ENCODE assay signal across 22 cellular contexts in the genomic region with DNA sequence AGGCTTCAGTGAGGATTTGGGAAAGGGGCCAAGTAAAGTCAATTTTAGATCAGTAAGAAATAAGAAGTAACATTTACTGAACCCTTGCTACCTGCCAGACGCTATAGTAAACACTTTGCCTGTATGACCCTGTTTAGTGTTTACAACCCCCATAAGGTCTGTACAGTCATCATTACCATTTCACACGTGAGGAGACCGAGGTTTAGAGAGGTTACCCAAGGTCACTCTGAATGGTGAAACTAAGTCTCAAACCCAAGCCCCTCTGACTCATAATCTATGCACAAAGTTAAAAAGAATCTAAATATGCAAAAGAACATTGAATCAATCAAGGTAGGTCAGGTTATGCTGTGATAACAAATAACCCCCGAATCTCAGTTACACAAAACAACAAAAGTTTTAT. TPM values are rescaled to one million over a fixed set of nuclear protein-coding genes. Genes with fewer than 3 reads are reported as not detected.
DNase-seq lines count a peak whose midpoint lies in the region; ATAC-seq, FAIRE-seq and TF ChIP-seq lines count a peak whose summit lies in the region.
"Had no signal": no experiment of that assay in that cellular context is flagged by ENCODE, and none has a peak within 500 bp of the region (broad histone marks: within the 10 kb centered on the region; RNA-seq: fewer than 3 reads in every experiment).

No MANE protein-coding gene starts in this region.

- WGBS in IMR-90 (ENCODE audit: extremely low coverage in 2 of 2, insufficient read length in 1 of 2), 2 experiments: 60% methylated on average over 1 of the region's 4 CpGs; no CpG with 5 or more reads in 1 of the 2 experiments

- H2BK120ac ChIP-seq in IMR-90 (ENCODE audit: low read depth, low read length): no peak overlapping the region

- POLR2A ChIA-PET in A673 (lab: Charles Lee; ENCODE audit: low non-redundant PET) (no interaction called here), IMR-90 (lab: Charles Lee; ENCODE audit: unreplicated experiment) (no interaction called here)
- POLR2A ChIA-PET in activated CD8-positive, alpha-beta T cell treated with anti-CD3 and anti-CD28 coated beads, Interleukin-2, amount 10 ng/mL, durations not matched to agents 7 days and 5 days (lab: Charles Lee): no interaction called here

- H3K9me3 Mint-ChIP-seq in brain (no peaks in the 10 kb centered on the region), mesothelial cell of epicardium (no peaks in the 10 kb centered on the region)
- H3K9me3 Mint-ChIP-seq in activated CD8-positive, alpha-beta T cell treated with anti-CD3 and anti-CD28 coated beads, Interleukin-2, amount 10 ng/mL, durations not matched to agents 7 days and 5 days (ENCODE audit: insufficient read depth): no peaks in the 10 kb centered on the region
- H3K9me3 Mint-ChIP-seq: CD14-positive monocyte, H9, IgD-negative memory B cell had no signal

- H3K4me3 ChIP-seq in A673 (ENCODE audit: low read depth, low read length, poor library complexity, severe bottlenecking) (peak overlapping the region; percentile 10), IMR-90 (ENCODE audit: insufficient read depth, low read depth, low read length) (no peak overlapping the region)

- H4K20me1 ChIP-seq in IMR-90 (ENCODE audit: insufficient read depth, low read length): peaks cover 92% of the 10 kb centered on the region

- FAIRE-seq in H54 (lab: Jason Lieb, UNC): no peak
- FAIRE-seq: RCC 7860 had no signal

- intact Hi-C loops in A673 (cut with micrococcal nuclease; ENCODE audit: unreplicated experiment) (no loop called here), IMR-90 (cut with micrococcal nuclease) (no loop called here)

- H3K27ac ChIP-seq in A673 (ENCODE audit: low read depth, low read length, poor library complexity, severe bottlenecking) (peak overlapping the region; percentile 63), IMR-90 (ENCODE audit: insufficient read depth, low read length) (no peak overlapping the region), caudate nucleus (ENCODE audit: low read depth, low read length) (no peak overlapping the region)
- H3K27ac ChIP-seq: HL-60 had no signal

- no peak overlapping the region for H4K91ac ChIP-seq in IMR-90 (ENCODE audit: insufficient read depth, low read depth, low read length)

- peaks cover 12% of the 10 kb centered on the region for H3K36me3 Mint-ChIP-seq in brain
- no peaks in the 10 kb centered on the region for H3K36me3 Mint-ChIP-seq in mesothelial cell of epicardium
- H3K36me3 Mint-ChIP-seq in activated CD8-positive, alpha-beta T cell treated with anti-CD3 and anti-CD28 coated beads, Interleukin-2, amount 10 ng/mL, durations not matched to agents 7 days and 5 days (ENCODE audit: low read depth): no peaks in the 10 kb centered on the region
- H3K36me3 Mint-ChIP-seq: CD14-positive monocyte, IgD-negative memory B cell had no signal

- H3K4me1 Mint-ChIP-seq in brain: peaks cover 55% of the 10 kb centered on the region
- peaks cover 43% of the 10 kb centered on the region for H3K4me1 Mint-ChIP-seq in mesothelial cell of epicardium
- H3K4me1 Mint-ChIP-seq in activated CD8-positive, alpha-beta T cell treated with anti-CD3 and anti-CD28 coated beads, Interleukin-2, amount 10 ng/mL, durations not matched to agents 7 days and 5 days (ENCODE audit: low read depth): no peaks in the 10 kb centered on the region
- H3K4me1 Mint-ChIP-seq: CD14-positive monocyte, IgD-negative memory B cell had no signal

- ATAC-seq in IMR-90 (ENCODE audit: low read depth): no peak
- no peak for ATAC-seq in GM21717 (IDR thresholded peaks at IDR 0.05; ENCODE audit: unreplicated experiment)
- no peak for ATAC-seq in activated CD8-positive, alpha-beta T cell treated with anti-CD3 and anti-CD28 coated beads, Interleukin-2, amount 10 ng/mL, durations not matched to agents 7 days and 5 days

- no peak overlapping the region for H2AFZ ChIP-seq in IMR-90 (replicated peaks; ENCODE audit: low read length, poor library complexity)

- peaks cover 56 to 85% of the 10 kb centered on the region in 2 experiments for H3K79me1 ChIP-seq in IMR-90 (ENCODE audit: low read depth in 1 of 2, low read length in 2 of 2)

- no peak overlapping the region for H4K8ac ChIP-seq in IMR-90 (ENCODE audit: low read depth in 2 of 2, low read length in 2 of 2)

- DNase-seq in A673 (ENCODE audit: low spot score): no peak
- DNase-seq in IMR-90: no peak
- DNase-seq in mesothelial cell of epicardium (ENCODE audit: low spot score in 2 of 2, unreplicated experiment in 2 of 2): no peak
- DNase-seq in caudate nucleus (lab: John Stamatoyannopoulos, UW): no peak
- no peak for DNase-seq in H54 (ENCODE audit: insufficient read length, low spot score)
- DNase-seq in activated CD8-positive, alpha-beta T cell treated with anti-CD3 and anti-CD28 coated beads, Interleukin-2, amount 10 ng/mL, durations not matched to agents 7 days and 5 days: no peak
- DNase-seq: DMS79, H9, Kasumi-1, MM.1S, NCI-H1092, NCI-H1436 treated with DMSO at 0.1 percent for 48 hours, NCI-H2029 treated with DMSO at 0.1 percent for 48 hours, NCI-H2171, Right ventricle myocardium superior had no signal

- no peak overlapping the region for H2AK5ac ChIP-seq in IMR-90 (ENCODE audit: low read depth, low read length)

- dilution Hi-C loops in IMR-90 (cut with HindIII; ENCODE audit: low sequenced_read_pairs, unreplicated experiment): loop anchor here (25.0 kb wide), 1 partner anchor 291 kb away; no protein-coding TSS in a partner anchor

- no peak for TF ChIP-seq RAD21 in IMR-90 (IDR thresholded peaks at IDR 0.05; ENCODE audit: low read length)

- no peaks in the 10 kb centered on the region for H3K27me3 Mint-ChIP-seq in brain
- H3K27me3 Mint-ChIP-seq in mesothelial cell of epicardium (ENCODE audit: low read depth): no peaks in the 10 kb centered on the region
- peaks cover 35% of the 10 kb centered on the region for H3K27me3 Mint-ChIP-seq in activated CD8-positive, alpha-beta T cell treated with anti-CD3 and anti-CD28 coated beads, Interleukin-2, amount 10 ng/mL, durations not matched to agents 7 days and 5 days (ENCODE audit: low read depth)

- no peak overlapping the region for H2AK9ac ChIP-seq in IMR-90 (replicated peaks; ENCODE audit: low read depth, low read length, poor library complexity)

- CTCF ChIA-PET in A673 (lab: Charles Lee) (no interaction called here), IMR-90 (lab: Yijun Ruan, JAX) (no interaction called here)
- CTCF ChIA-PET in activated CD8-positive, alpha-beta T cell treated with anti-CD3 and anti-CD28 coated beads, Interleukin-2, amount 10 ng/mL, durations not matched to agents 7 days and 5 days (lab: Charles Lee): interaction anchor here (4.2 kb wide), 1 partner anchor 285 kb away, joined by 20 read pairs; no protein-coding TSS in a partner anchor

- no peak overlapping the region for H3K56ac ChIP-seq in IMR-90 (ENCODE audit: extremely low read depth, insufficient read depth, low read length)

- no peak overlapping the region for H2BK20ac ChIP-seq in IMR-90 (ENCODE audit: low read depth, low read length)

- H2BK15ac ChIP-seq in IMR-90 (ENCODE audit: low read depth, low read length): no peak overlapping the region

- no peak for TF ChIP-seq POLR2A in IMR-90 (IDR thresholded peaks at IDR 0.05; ENCODE audit: low read depth, low read length)
- no peak for TF ChIP-seq POLR2A in H54 (IDR thresholded peaks at IDR 0.05; ENCODE audit: low read depth, low read length)

- H3K27ac Mint-ChIP-seq in brain (peak overlapping the region in 4 of 5 experiments; percentile 39 to 84 (median 58)), mesothelial cell of epicardium (peak overlapping the region; percentile 81)
- no peak overlapping the region for H3K27ac Mint-ChIP-seq in activated CD8-positive, alpha-beta T cell treated with anti-CD3 and anti-CD28 coated beads, Interleukin-2, amount 10 ng/mL, durations not matched to agents 7 days and 5 days
- H3K27ac Mint-ChIP-seq: CD14-positive monocyte, H9, IgD-negative memory B cell had no signal

- H3K23ac ChIP-seq in IMR-90 (ENCODE audit: low read depth, low read length): no peak overlapping the region

- H3K4me3 Mint-ChIP-seq in brain: peak overlapping the region in 3 of 5 experiments; percentile 20 to 72 (median 63)
- H3K4me3 Mint-ChIP-seq in mesothelial cell of epicardium: no peak overlapping the region
- H3K4me3 Mint-ChIP-seq in activated CD8-positive, alpha-beta T cell treated with anti-CD3 and anti-CD28 coated beads, Interleukin-2, amount 10 ng/mL, durations not matched to agents 7 days and 5 days: no peak overlapping the region
- H3K4me3 Mint-ChIP-seq: CD14-positive monocyte, H9, IgD-negative memory B cell had no signal

- no TSS peak for BruUV-seq in A673 (replicated peaks; lab: Mats Ljungman, UMichigan)
- no TSS peak for BruUV-seq in IMR-90 (replicated peaks; lab: Mats Ljungman, UMichigan)

- no peak overlapping the region for H3K9ac ChIP-seq in IMR-90 (ENCODE audit: low read depth, low read length)

- TF ChIP-seq CTCF in A673 (conservative IDR thresholded peaks at IDR 0.05; ENCODE audit: low read depth, low read length): no peak
- TF ChIP-seq CTCF in IMR-90 (conservative IDR thresholded peaks at IDR 0.05; ENCODE audit: low read depth, low read length): no peak
- no peak for TF ChIP-seq CTCF in brain (conservative IDR thresholded peaks at IDR 0.05)
- TF ChIP-seq CTCF in mesothelial cell of epicardium (IDR thresholded peaks at IDR 0.05; ENCODE audit: unreplicated experiment): no peak

- H3K9me3 ChIP-seq in A673 (ENCODE audit: low read depth, low read length, poor library complexity, severe bottlenecking) (no peaks in the 10 kb centered on the region), IMR-90 (ENCODE audit: control insufficient read depth, insufficient read depth, low read length) (no peaks in the 10 kb centered on the region)

- H3K14ac ChIP-seq in IMR-90 (replicated peaks; ENCODE audit: low read depth, low read length): peak overlapping the region; percentile 32; the same call in 1 of the 2 replicates

- H3K4ac ChIP-seq in IMR-90 (ENCODE audit: low read depth, low read length): no peak overlapping the region

- H3K36me3 ChIP-seq in A673 (ENCODE audit: insufficient read depth, low read length, poor library complexity, severe bottlenecking) (no peaks in the 10 kb centered on the region), IMR-90 (ENCODE audit: control insufficient read depth, insufficient read depth, low read length) (peaks cover 14% of the 10 kb centered on the region)

- in situ Hi-C loops in IMR-90 (cut with MboI; ENCODE audit: low sequenced_read_pairs): no loop called here

- no peak overlapping the region for H3K4me2 ChIP-seq in IMR-90 (ENCODE audit: low read depth, low read length)

- H3K18ac ChIP-seq in IMR-90 (ENCODE audit: low read depth, low read length): no peak overlapping the region

- H3K27me3 ChIP-seq in A673 (replicated peaks; ENCODE audit: insufficient read depth, low read depth, low read length, poor library complexity) (no peaks in the 10 kb centered on the region), IMR-90 (ENCODE audit: control insufficient read depth, insufficient read depth, low read length) (no peaks in the 10 kb centered on the region)

- peaks cover 41% of the 10 kb centered on the region for H3K9me1 ChIP-seq in IMR-90 (ENCODE audit: insufficient read depth, low read length)

- H2BK5ac ChIP-seq in IMR-90 (ENCODE audit: low read depth, low read length, poor library complexity, severe bottlenecking): no peak overlapping the region

- peaks cover 62% of the 10 kb centered on the region for H3K4me1 ChIP-seq in A673 (ENCODE audit: insufficient read depth, low read length, poor library complexity, severe bottlenecking)
- peaks cover 13% of the 10 kb centered on the region for H3K4me1 ChIP-seq in IMR-90 (ENCODE audit: control insufficient read depth, insufficient read depth, low read length)

- no peak overlapping the region for H4K5ac ChIP-seq in IMR-90 (ENCODE audit: low read depth, low read length)

RNA-seq across cellular contexts. Expression of a gene that starts 8.0 kb away (rescaled TPM):
- 160 and 181 TPM in 2 replicates for total RNA-seq in A673 (2021)
- total RNA-seq in IMR-90 (2012; rRNA removed): 27.2 and 29.2 TPM in 2 replicates
- 32.8 and 36.9 TPM in 2 replicates for polyA plus RNA-seq in IMR-90 (2012; rRNA removed)
- polyA plus RNA-seq in IMR-90 (2012; cell fraction: cytosol; rRNA removed): 19.6 and 25.2 TPM in 2 replicates
- polyA plus RNA-seq in IMR-90 (2012; cell fraction: nucleus; rRNA removed; ENCODE audit: low replicate concordance): 8.1 and 32.8 TPM in 2 replicates
- polyA plus RNA-seq in brain (ENCODE audit: insufficient read depth, low read depth, low replicate concordance): 27.7 TPM
- 137 to 144 TPM (median 144 TPM) in 3 replicates for total RNA-seq in mesothelial cell of epicardium
- total RNA-seq in activated CD8-positive, alpha-beta T cell treated with anti-CD3 and anti-CD28 coated beads, Interleukin-2, amount 10 ng/mL, durations not matched to agents 7 days and 5 days: under 1 TPM in 1 of 2 experiments, not detected in 1; 0.05 TPM
- polyA plus RNA-seq: CD14-positive monocyte, IgD-negative memory B cell had no signal

RNA-seq across cellular contexts. Expression of a gene that starts 46.6 kb away (rescaled TPM):
- not detected in 2 replicates for total RNA-seq in A673 (2021)
- not detected in 2 replicates for total RNA-seq in IMR-90 (2012; rRNA removed)
- polyA plus RNA-seq in IMR-90 (2012; rRNA removed): not detected in 2 replicates
- polyA plus RNA-seq in IMR-90 (2012; cell fraction: cytosol; rRNA removed): 0.13 TPM in 1 of 2 replicates, not detected in the other
- 0.62 TPM in 1 of 2 replicates, not detected in the other for polyA plus RNA-seq in IMR-90 (2012; cell fraction: nucleus; rRNA removed; ENCODE audit: low replicate concordance)
- not detected for polyA plus RNA-seq in brain (ENCODE audit: insufficient read depth, low read depth, low replicate concordance)
- total RNA-seq in mesothelial cell of epicardium: not detected in 3 replicates
- not detected for total RNA-seq in activated CD8-positive, alpha-beta T cell treated with anti-CD3 and anti-CD28 coated beads, Interleukin-2, amount 10 ng/mL, durations not matched to agents 7 days and 5 days
- total RNA-seq: H9, HT1080, Right ventricle myocardium superior had no signal
- polyA plus RNA-seq: CD14-positive monocyte, IgD-negative memory B cell had no signal

Comparison
In these comparisons a context has a peak if more than half of its experiments do, and no peak if none do; other contexts are left out.
1. H3K4me3 Mint-ChIP-seq: peak in brain (3 of 5); none in mesothelial cell of epicardium (single experiment) and activated CD8-positive, alpha-beta T cell treated with anti-CD3 and anti-CD28 coated beads, Interleukin-2, amount 10 ng/mL, durations not matched to agents 7 days and 5 days (single experiment).
2. RNA of a gene that starts 8.0 kb away (total RNA-seq): 160 to 181 TPM in A673, 137 to 144 TPM in mesothelial cell of epicardium and 27.2 to 29.2 TPM in IMR-90; 0.05 TPM in activated CD8-positive, alpha-beta T cell treated with anti-CD3 and anti-CD28 coated beads, Interleukin-2, amount 10 ng/mL, durations not matched to agents 7 days and 5 days; every median in the first group is over 10 times any median in the second.